1 cellular context compared by ENCODE assay signal in the genomic region with DNA sequence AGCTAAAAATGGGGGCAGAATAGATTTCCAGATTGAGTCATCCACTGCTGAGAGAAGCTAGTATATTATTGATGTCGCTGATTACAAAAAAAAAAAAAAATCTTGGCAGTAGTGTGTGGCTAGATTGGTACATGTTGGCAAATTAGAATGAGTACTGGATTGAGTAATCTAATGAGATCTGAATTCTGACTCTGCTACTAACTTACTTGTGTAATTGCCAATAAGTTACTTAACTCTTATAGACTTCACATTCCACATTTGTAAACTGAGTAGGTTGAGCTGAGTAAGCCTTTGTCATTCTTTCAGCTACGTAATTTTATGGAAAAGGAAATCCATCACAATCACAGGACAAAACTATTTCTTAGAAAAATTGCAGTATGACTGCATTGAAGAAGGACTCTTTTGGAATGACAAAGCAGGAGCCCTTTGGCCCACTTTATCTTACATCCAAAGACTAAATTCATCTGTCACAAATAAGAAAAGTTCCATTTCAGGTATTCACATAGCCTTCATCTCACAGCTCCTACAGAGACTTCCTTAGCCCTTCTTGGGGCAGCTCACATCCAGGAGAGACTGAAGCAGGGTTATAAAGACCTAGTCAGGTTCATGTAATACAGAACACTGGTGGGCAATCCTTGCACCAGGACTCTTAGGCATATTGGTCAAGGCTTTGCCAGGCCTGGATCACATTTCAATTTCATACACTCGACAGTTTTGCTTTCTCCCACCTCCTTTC.
TF ChIP-seq lines count a peak whose summit lies in the region.

No MANE protein-coding gene starts in this region.

TF ChIP-seq in H1, 55 proteins besides CTCF, POLR2A, EP300 and RAD21 (continued from another document):
- TF ChIP-seq SIRT6 (IDR thresholded peaks at IDR 0.05; ENCODE audit: low read length) (no peak), SRF (IDR thresholded peaks at IDR 0.05; ENCODE audit: low read depth, low read length) (no peak), TCF12 (IDR thresholded peaks at IDR 0.05; ENCODE audit: low read depth, low read length) (no peak), CTBP2 (IDR thresholded peaks at IDR 0.05; ENCODE audit: borderline replicate concordance, insufficient read depth, insufficient read length, low read length) (no peak)
TF ChIP-seq in H1: peak in this region for 0.
